13 cellular contexts compared by ENCODE assay signal in the genomic region with DNA sequence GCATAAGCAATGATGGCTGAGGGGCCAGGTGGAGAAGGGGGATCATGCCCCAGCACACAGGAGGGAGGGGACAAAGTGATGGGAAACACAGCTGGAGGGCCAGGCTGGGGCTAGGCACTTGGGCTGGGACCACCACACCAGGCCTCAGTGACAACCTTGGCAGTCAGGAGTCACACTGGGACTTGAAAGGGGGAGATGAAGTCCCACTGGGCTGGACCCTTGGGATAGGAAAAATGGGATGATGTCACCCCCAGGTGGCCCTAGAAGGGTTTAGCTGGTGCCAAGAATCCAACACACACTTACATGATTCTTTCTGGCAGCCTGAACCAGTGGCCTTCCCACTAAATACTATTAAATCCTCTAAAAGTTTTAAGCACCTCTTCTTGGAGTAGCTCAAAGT. TPM values are rescaled to one million over a fixed set of nuclear protein-coding genes. Genes with fewer than 3 reads are reported as not detected.
DNase-seq lines count a peak whose midpoint lies in the region; ATAC-seq and TF ChIP-seq lines count a peak whose summit lies in the region.
"Had no signal": no experiment of that assay in that cellular context is flagged by ENCODE, and none has a peak within 500 bp of the region (broad histone marks: within the 10 kb centered on the region; RNA-seq: fewer than 3 reads in every experiment).

No MANE protein-coding gene starts in this region.

- H3K36me3 ChIP-seq in BLaER1 (peaks cover 43% of the 10 kb centered on the region), ascending aorta (peaks cover 0 to 5% of the 10 kb centered on the region in 2 donors), colonic mucosa (no peaks in the 10 kb centered on the region), testis (ENCODE audit: low read depth, missing control alignments) (no peaks in the 10 kb centered on the region)
- H3K36me3 ChIP-seq: vagina had no signal

- H3K27ac ChIP-seq in BLaER1: peak overlapping the region; percentile 47; the same call in 1 of the 2 replicates
- peak overlapping the region; percentile 56 to 98 for H3K27ac ChIP-seq in ascending aorta
- H3K27ac ChIP-seq in colonic mucosa: no peak overlapping the region
- H3K27ac ChIP-seq in testis: no peak overlapping the region
- H3K27ac ChIP-seq: vagina had no signal

- H3K27me3 ChIP-seq in BLaER1 (no peaks in the 10 kb centered on the region), ascending aorta (no peaks in the 10 kb centered on the region), colonic mucosa (no peaks in the 10 kb centered on the region), testis (no peaks in the 10 kb centered on the region)
- H3K27me3 ChIP-seq: vagina had no signal

- H3K9me3 Mint-ChIP-seq in memory B cell: no peaks in the 10 kb centered on the region
- no peaks in the 10 kb centered on the region for H3K9me3 Mint-ChIP-seq in natural killer cell treated with Interleukin-12 subunit alpha and Interleukin-12 subunit beta and Interleukin-15 and Interleukin-18, amount 100 ng/mL, for 72 hours

- no peaks in the 10 kb centered on the region for H3K9me3 ChIP-seq in BLaER1
- no peaks in the 10 kb centered on the region for H3K9me3 ChIP-seq in ascending aorta
- no peaks in the 10 kb centered on the region for H3K9me3 ChIP-seq in colonic mucosa
- H3K9me3 ChIP-seq in testis: no peaks in the 10 kb centered on the region
- H3K9me3 ChIP-seq: vagina had no signal

- peaks cover 13% of the 10 kb centered on the region for H3K36me3 Mint-ChIP-seq in memory B cell
- peaks cover 13% of the 10 kb centered on the region for H3K36me3 Mint-ChIP-seq in natural killer cell treated with Interleukin-12 subunit alpha and Interleukin-12 subunit beta and Interleukin-15 and Interleukin-18, amount 100 ng/mL, for 72 hours

- H3K4me1 ChIP-seq in BLaER1 (peaks cover 94% of the 10 kb centered on the region), ascending aorta (peaks cover 6 to 33% of the 10 kb centered on the region in 2 donors), colonic mucosa (no peaks in the 10 kb centered on the region), testis (peaks cover 19% of the 10 kb centered on the region)

- TF ChIP-seq CTCF in GM12874 (IDR thresholded peaks at IDR 0.05; ENCODE audit: insufficient read depth, low read depth, low read length) (0 out of 2 replicates have a peak, but pooled peaks have one; percentile 2), ascending aorta (IDR thresholded peaks at IDR 0.05) (no peak), colonic mucosa (IDR thresholded peaks at IDR 0.05) (no peak), testis (IDR thresholded peaks at IDR 0.05) (no peak), GM10266 (IDR thresholded peaks at IDR 0.05; ENCODE audit: control insufficient read depth, insufficient read depth, low read depth, missing control alignments) (no peak)

- intact Hi-C loops in ascending aorta (cut with DNase I) (no loop called here), colonic mucosa (cut with DNase I) (no loop called here), testis (cut with DNase I; ENCODE audit: low total_unique reads) (no loop called here)

- H4K20me1 ChIP-seq in BLaER1: peaks cover 97% of the 10 kb centered on the region

- H3K4me3 Mint-ChIP-seq in memory B cell: no peak overlapping the region
- H3K4me3 Mint-ChIP-seq in natural killer cell treated with Interleukin-12 subunit alpha and Interleukin-12 subunit beta and Interleukin-15 and Interleukin-18, amount 100 ng/mL, for 72 hours: no peak overlapping the region

- H3K4me3 ChIP-seq in BLaER1 (no peak overlapping the region), ascending aorta (no peak overlapping the region), colonic mucosa (no peak overlapping the region), testis (no peak overlapping the region)
- H3K4me3 ChIP-seq: vagina had no signal

- H3K4me1 Mint-ChIP-seq in memory B cell: peaks cover 51% of the 10 kb centered on the region
- H3K4me1 Mint-ChIP-seq in natural killer cell treated with Interleukin-12 subunit alpha and Interleukin-12 subunit beta and Interleukin-15 and Interleukin-18, amount 100 ng/mL, for 72 hours (ENCODE audit: low read depth in 2 of 2): peaks cover 52 to 54% of the 10 kb centered on the region in 2 donors

- peak overlapping the region; percentile 79 for H3K27ac Mint-ChIP-seq in memory B cell
- peak overlapping the region in 1 of 2 donors; percentile 49 for H3K27ac Mint-ChIP-seq in natural killer cell treated with Interleukin-12 subunit alpha and Interleukin-12 subunit beta and Interleukin-15 and Interleukin-18, amount 100 ng/mL, for 72 hours

- H3K27me3 Mint-ChIP-seq in memory B cell: no peaks in the 10 kb centered on the region
- no peaks in the 10 kb centered on the region for H3K27me3 Mint-ChIP-seq in natural killer cell treated with Interleukin-12 subunit alpha and Interleukin-12 subunit beta and Interleukin-15 and Interleukin-18, amount 100 ng/mL, for 72 hours

- ATAC-seq in memory B cell (ENCODE audit: low read depth): no peak
- ATAC-seq in natural killer cell treated with Interleukin-12 subunit alpha and Interleukin-12 subunit beta and Interleukin-15 and Interleukin-18, amount 100 ng/mL, for 72 hours: no peak

- no peak for TF ChIP-seq POLR2A in testis (IDR thresholded peaks at IDR 0.05)

- H3K4me2 ChIP-seq in BLaER1: peak overlapping the region; percentile 53

- DNase-seq in ascending aorta (ENCODE audit: low spot score in 2 of 2): no peak
- no peak for DNase-seq in memory B cell (ENCODE audit: low spot score in 2 of 2)
- DNase-seq in colonic mucosa: no peak
- no peak for DNase-seq in testis
- no peak for DNase-seq in natural killer cell treated with Interleukin-12 subunit alpha and Interleukin-12 subunit beta and Interleukin-15 and Interleukin-18, amount 100 ng/mL, for 72 hours (ENCODE audit: low spot score)
- no peak for DNase-seq in GM10266 (ENCODE audit: extremely low spot score)
- DNase-seq: hypothalamus, NCI-H1694 treated with DMSO at 0.1 percent for 48 hours, retina had no signal

- H3K9ac ChIP-seq in BLaER1: 0 out of 2 replicates have a peak overlapping the region, but pooled peaks have one; percentile 16
- H3K9ac ChIP-seq in colonic mucosa (ENCODE audit: low read depth in 2 of 2, low read length in 2 of 2): no peak overlapping the region

RNA-seq across cellular contexts. Expression of gene ZBTB17, which starts 17.1 kb away (rescaled TPM):
- total RNA-seq in ascending aorta (155 TPM), colonic mucosa (10 to 100 TPM; 24.9 to 36.3 TPM), testis (10 to 100 TPM; 60.2 to 65.8 TPM)
- polyA plus RNA-seq in testis (ENCODE audit: insufficient read depth, low read depth, low replicate concordance): 53.6 TPM
- total RNA-seq in natural killer cell treated with Interleukin-12 subunit alpha and Interleukin-12 subunit beta and Interleukin-15 and Interleukin-18, amount 100 ng/mL, for 72 hours: 100 to 1,000 TPM in 1 of 2 donors, 10 to 100 TPM in 1; 75.6 to 102 TPM

RNA-seq across cellular contexts. Expression of gene SRARP, which starts 45.2 kb away (rescaled TPM):
- total RNA-seq in ascending aorta (not detected), colonic mucosa (not detected), testis (under 1 TPM in 1 of 2 donors, not detected in 1; 0.16 TPM)
- polyA plus RNA-seq in testis (ENCODE audit: insufficient read depth, low read depth, low replicate concordance): not detected
- not detected for total RNA-seq in natural killer cell treated with Interleukin-12 subunit alpha and Interleukin-12 subunit beta and Interleukin-15 and Interleukin-18, amount 100 ng/mL, for 72 hours
- total RNA-seq: mononuclear cell, vagina had no signal

RNA-seq across cellular contexts. Expression of gene HSPB7, which starts 59.1 kb away (rescaled TPM):
- total RNA-seq in ascending aorta (191 TPM), colonic mucosa (10 to 100 TPM in 1 of 2 donors, 1 to 10 TPM in 1; 1.1 to 12.7 TPM), testis (10 to 100 TPM in 1 of 2 donors, 1 to 10 TPM in 1; 9.0 to 11.7 TPM)
- polyA plus RNA-seq in testis (ENCODE audit: insufficient read depth, low read depth, low replicate concordance): 31.2 TPM
- not detected for total RNA-seq in natural killer cell treated with Interleukin-12 subunit alpha and Interleukin-12 subunit beta and Interleukin-15 and Interleukin-18, amount 100 ng/mL, for 72 hours
- total RNA-seq: mononuclear cell had no signal

Comparison
In these comparisons a context has a peak if more than half of its experiments do, and no peak if none do; other contexts are left out.
1. H3K27ac ChIP-seq: peak in BLaER1 (single experiment) and ascending aorta (2 of 2); none in colonic mucosa (single experiment) and testis (0 of 2).
2. RNA of gene HSPB7, which starts 59.1 kb away (total RNA-seq): 191 TPM in ascending aorta (single experiment); 1.1 to 12.7 TPM in colonic mucosa, 9.0 to 11.7 TPM in testis and not detected in natural killer cell treated with Interleukin-12 subunit alpha and Interleukin-12 subunit beta and Interleukin-15 and Interleukin-18, amount 100 ng/mL, for 72 hours; every median in the first group is over 10 times any median in the second.